8 cellular contexts compared by ENCODE assay signal in the genomic region with DNA sequence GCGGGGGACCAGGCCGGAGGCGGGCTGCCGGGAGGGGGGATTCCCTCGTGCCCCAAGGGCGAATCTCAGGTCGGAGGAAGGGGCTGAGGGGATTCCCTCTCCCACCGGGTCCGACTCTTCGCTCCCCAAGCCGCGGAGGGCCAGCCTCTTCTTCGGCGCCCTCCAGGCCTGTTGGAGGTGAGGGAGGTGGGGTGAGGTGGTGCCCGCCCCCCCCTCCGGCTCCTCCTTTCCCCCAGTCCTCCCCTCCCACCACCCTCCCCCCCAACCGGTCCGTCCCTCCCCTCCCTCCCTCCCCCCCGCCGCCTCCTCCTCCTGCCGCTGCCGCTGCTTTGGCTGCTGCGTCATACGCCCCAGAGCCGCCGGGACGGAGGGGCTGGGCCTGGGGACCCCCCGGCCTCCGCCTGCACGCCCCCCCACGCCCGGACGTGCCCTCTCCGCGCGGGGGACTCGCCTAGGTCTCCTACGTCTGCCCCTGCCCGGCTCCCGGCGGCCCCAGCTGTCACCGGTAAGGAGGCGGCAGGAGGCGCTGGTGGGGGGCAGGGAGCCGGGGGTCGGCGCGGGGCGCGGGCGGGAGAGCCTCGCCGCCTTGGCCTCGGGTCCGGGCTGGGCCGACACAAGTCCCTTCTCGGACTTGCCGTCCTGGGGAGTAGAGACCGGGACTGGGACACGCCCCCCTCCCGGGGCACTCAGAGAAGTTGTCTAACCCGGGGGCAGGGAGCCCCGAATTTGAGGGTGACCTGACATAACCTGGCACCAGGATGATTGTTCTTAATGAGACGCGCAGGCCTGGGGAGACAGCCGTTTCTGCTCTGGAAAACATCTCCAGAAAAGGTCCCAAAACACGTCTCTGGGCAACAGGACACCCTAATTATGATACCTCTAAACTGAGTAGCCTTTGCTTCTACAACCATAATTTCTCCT. TPM values are rescaled to one million over a fixed set of nuclear protein-coding genes. Genes with fewer than 3 reads are reported as not detected.
DNase-seq lines count a peak whose midpoint lies in the region; ATAC-seq and TF ChIP-seq lines count a peak whose summit lies in the region.

Gene PHF1 (plus strand): TSS at position 304 of the 921 bp plus-strand sequence. CDS start 1,250 bp downstream, outside the sequence.

- CTCF ChIA-PET in activated CD8-positive, alpha-beta memory T cell treated with anti-CD3 and anti-CD28 coated beads for 36 hours (lab: Charles Lee) = no interaction called here

- no peaks in the 10 kb centered on the region for H3K27me3 ChIP-seq in H7 (ENCODE audit: control insufficient read depth, insufficient read depth, low read length)
- H3K27me3 ChIP-seq in mucosa of stomach (ENCODE audit: control insufficient read depth, insufficient read depth, low read length) = no peaks in the 10 kb centered on the region
- no peaks in the 10 kb centered on the region for H3K27me3 ChIP-seq in upper lobe of right lung

- intact Hi-C loops in upper lobe of right lung (cut with DNase I) = no loop called here

- H3K9ac ChIP-seq in mucosa of stomach (ENCODE audit: low read length) = peak within 1 kb of the TSS; percentile 73

- 0 out of 2 replicates have a peak, but pooled peaks have one; percentile 16 for TF ChIP-seq CTCF in LNCaP clone FGC (IDR thresholded peaks at IDR 0.05; ENCODE audit: control insufficient read depth, extremely low read depth, insufficient read depth)
- no peak for TF ChIP-seq CTCF in upper lobe of right lung (IDR thresholded peaks at IDR 0.05)

- H3K4me1 ChIP-seq in mucosa of stomach (ENCODE audit: control insufficient read depth, insufficient read depth, low read length) (no peaks in the 10 kb centered on the region), upper lobe of right lung (peaks cover 24% of the 10 kb centered on the region)

- H3K36me3 ChIP-seq in H7 (replicated peaks; ENCODE audit: control insufficient read depth, insufficient read depth, low read length) (peaks cover 39% of the 10 kb centered on the region), mucosa of stomach (ENCODE audit: control insufficient read depth, insufficient read depth, low read length) (no peaks in the 10 kb centered on the region), upper lobe of right lung (peaks cover 37% of the 10 kb centered on the region)

- ATAC-seq in upper lobe of right lung = peak; percentile 78

- POLR2A ChIA-PET in activated CD8-positive, alpha-beta memory T cell treated with anti-CD3 and anti-CD28 coated beads for 36 hours (lab: Charles Lee) = interaction anchor here (1.3 to 1.4 kb wide), 2 partner anchors 19 to 43 kb away, joined by 5 to 6 read pairs; partner anchors contain the start of genes KIFC1 and ZBTB9

- no peak for DNase-seq in activated CD8-positive, alpha-beta memory T cell treated with anti-CD3 and anti-CD28 coated beads for 24 hours
- peak; percentile 96 for DNase-seq in H7
- no peak for DNase-seq in LNCaP clone FGC (ENCODE audit: low read depth)
- DNase-seq in activated CD4-positive, alpha-beta T cell treated with anti-CD3 and anti-CD28 coated beads, Interleukin-2, amount 50 U/mL, for 4 hours = peak; percentile 73 to 81
- DNase-seq in epithelial cell of prostate (ENCODE audit: low read depth, low spot score) = peak; percentile 44
- no peak for DNase-seq in upper lobe of right lung

- H3K9me3 ChIP-seq in mucosa of stomach (ENCODE audit: control insufficient read depth, low read length) = no peaks in the 10 kb centered on the region
- H3K9me3 ChIP-seq in upper lobe of right lung = no peaks in the 10 kb centered on the region

- H3K27ac ChIP-seq in epithelial cell of prostate (peak within 1 kb of the TSS; percentile 68), upper lobe of right lung (peak within 1 kb of the TSS; percentile 97)

- H3K4me3 ChIP-seq in H7 (ENCODE audit: insufficient read depth, low read depth, low read length) = peak within 1 kb of the TSS; percentile 64
- peak within 1 kb of the TSS; percentile 64 for H3K4me3 ChIP-seq in LNCaP clone FGC (ENCODE audit: low read depth, low read length)
- peak within 1 kb of the TSS; percentile 54 for H3K4me3 ChIP-seq in mucosa of stomach (ENCODE audit: low read length)
- peak within 1 kb of the TSS; percentile 99 for H3K4me3 ChIP-seq in upper lobe of right lung

RNA-seq across cellular contexts. Expression of gene PHF1, which starts in this region (rescaled TPM):
- total RNA-seq in activated CD8-positive, alpha-beta memory T cell treated with anti-CD3 and anti-CD28 coated beads for 36 hours = 10 to 100 TPM; 25.5 to 27.3 TPM
- total RNA-seq in H7 (2014; rRNA removed; shearing (Covaris generic)) = 38.3 and 41.9 TPM in 2 replicates
- total RNA-seq in upper lobe of right lung = 74.3 TPM

Comparison
In these comparisons a context has a peak if more than half of its experiments do, and no peak if none do; other contexts are left out.
1. DNase-seq: peak in H7 (single experiment), activated CD4-positive, alpha-beta T cell treated with anti-CD3 and anti-CD28 coated beads, Interleukin-2, amount 50 U/mL, for 4 hours (2 of 2) and epithelial cell of prostate (single experiment); none in activated CD8-positive, alpha-beta memory T cell treated with anti-CD3 and anti-CD28 coated beads for 24 hours (single experiment), LNCaP clone FGC (single experiment) and upper lobe of right lung (single experiment).
2. Peak in every context shown above with its lines, with median percentiles within 50 percentile points of each other: H3K4me3 ChIP-seq.